In the genomic region with DNA sequence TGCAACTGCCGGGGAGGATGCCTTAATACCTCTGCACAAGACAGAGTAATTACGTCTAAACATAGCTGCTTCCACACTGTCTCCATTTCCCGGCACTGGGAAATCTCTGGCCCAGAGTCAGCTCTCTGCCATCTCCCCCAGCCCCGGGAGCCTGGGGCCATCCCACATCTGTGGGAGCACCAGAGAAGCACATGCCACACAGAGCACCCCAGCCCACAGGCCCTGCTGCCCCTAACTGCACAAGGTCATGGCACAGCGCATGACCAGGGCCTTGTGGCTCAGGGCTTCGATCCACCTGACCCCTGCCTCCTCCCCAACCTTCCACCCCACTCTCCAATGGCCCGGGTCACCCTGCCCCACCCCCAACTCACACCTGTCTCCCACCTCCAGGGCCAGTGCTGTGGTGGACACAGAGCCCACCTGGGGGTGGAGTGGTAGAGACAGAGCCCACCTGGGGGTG, we compare ENCODE assay signal across 11 cellular contexts. TPM values are rescaled to one million over a fixed set of nuclear protein-coding genes. Genes with fewer than 3 reads are reported as not detected.
"Had no signal": no experiment of that assay in that cellular context is flagged by ENCODE, and none has a peak within 500 bp of the region (broad histone marks: within the 10 kb centered on the region; RNA-seq: fewer than 3 reads in every experiment).

No MANE protein-coding gene starts in this region.

- H3K4me3 ChIP-seq: cardiac muscle cell, neural progenitor cell had no signal

- H3K27me3 ChIP-seq: neural progenitor cell had no signal

- H3K4me2 ChIP-seq: neural progenitor cell had no signal

- H3K79me2 ChIP-seq: parathyroid adenoma had no signal

- ATAC-seq: right cardiac atrium; stimulated activated naive B cell treated with anti-CD40 and anti-IgM and Interleukin-4, amounts not matched to agents 10 μg/mL and 1 μg/mL and 100 μg/mL, for 72 hours; T-helper 17 cell had no signal

- H3K4me1 ChIP-seq: neural progenitor cell, parathyroid adenoma had no signal

- H3K27ac ChIP-seq: cardiac muscle cell, neural progenitor cell, parathyroid adenoma had no signal

- H3K36me3 ChIP-seq: cardiac muscle cell, neural progenitor cell had no signal

- DNase-seq: activated CD4-positive, alpha-beta T cell treated with anti-CD3 and anti-CD28 coated beads, Interleukin-2, amount 50 U/mL, for 1 hour; activated naive CD4-positive, alpha-beta T cell treated with anti-CD3 and anti-CD28 coated beads for 36 hours; kidney; right cardiac atrium; stimulated activated naive B cell treated with anti-CD40 and anti-IgM and Interleukin-4, amounts not matched to agents 10 μg/mL and 1 μg/mL and 100 μg/mL, for 72 hours; T-helper 17 cell had no signal

- H2AFZ ChIP-seq: neural progenitor cell, parathyroid adenoma had no signal

RNA-seq across cellular contexts. Expression of gene RBFOX3, which starts 36.6 kb away (rescaled TPM):
- total RNA-seq: activated naive CD4-positive, alpha-beta T cell treated with anti-CD3 and anti-CD28 coated beads for 36 hours; kidney; liver; myocyte; right cardiac atrium had no signal
